ENCODE assay signal across 8 cellular contexts in genomic region chr20:63625771-63626423, GRCh38. TPM values are rescaled to one million over a fixed set of nuclear protein-coding genes. Genes with fewer than 3 reads are reported as not detected.
A peak's percentile ranks its signal among the peaks of the same experiment; 100 is the strongest.
DNase-seq lines count a peak whose midpoint lies in the region; ATAC-seq and TF ChIP-seq lines count a peak whose summit lies in the region.

No MANE protein-coding gene starts in this region.

- no peaks in the 10 kb centered on the region for H3K27me3 Mint-ChIP-seq in CD4-positive, alpha-beta memory T cell
- H3K27me3 Mint-ChIP-seq in activated T-helper 17 cell treated with anti-CD3 and anti-CD28 coated beads, Interleukin-2, amount 50 U/mL, for 72 hours, result no peaks in the 10 kb centered on the region

- ATAC-seq in HG03280 (IDR thresholded peaks at IDR 0.05; ENCODE audit: unreplicated experiment) (peak; percentile 26), foreskin keratinocyte (no peak)
- no peak for ATAC-seq in activated T-helper 17 cell treated with anti-CD3 and anti-CD28 coated beads, Interleukin-2, amount 50 U/mL, for 72 hours (replicated peaks)

- TF ChIP-seq CTCF in foreskin keratinocyte (conservative IDR thresholded peaks at IDR 0.05), result no peak

- H3K27ac Mint-ChIP-seq in CD4-positive, alpha-beta memory T cell, result peak overlapping the region; percentile 87 to 95 (median 93)
- peak overlapping the region; percentile 92 for H3K27ac Mint-ChIP-seq in activated T-helper 17 cell treated with anti-CD3 and anti-CD28 coated beads, Interleukin-2, amount 50 U/mL, for 72 hours

- H3K4me3 Mint-ChIP-seq in CD4-positive, alpha-beta memory T cell, result peak overlapping the region; percentile 71 to 83 (median 80)
- H3K4me3 Mint-ChIP-seq in activated T-helper 17 cell treated with anti-CD3 and anti-CD28 coated beads, Interleukin-2, amount 50 U/mL, for 72 hours, result peak overlapping the region; percentile 87

- intact Hi-C loops in CD4-positive, alpha-beta memory T cell (cut with micrococcal nuclease), result loop anchor here (5.0 kb wide), 1 partner anchor 74 kb away; the partner anchor contains the start of gene FNDC11

- peaks cover 24 to 50% (median 36%) of the 10 kb centered on the region in 4 donors for H3K4me1 Mint-ChIP-seq in CD4-positive, alpha-beta memory T cell
- peaks cover 18% of the 10 kb centered on the region for H3K4me1 Mint-ChIP-seq in activated T-helper 17 cell treated with anti-CD3 and anti-CD28 coated beads, Interleukin-2, amount 50 U/mL, for 72 hours

- H3K27me3 ChIP-seq in CD4-positive, alpha-beta memory T cell (ENCODE audit: insufficient read depth, low read length), result no peaks in the 10 kb centered on the region
- H3K27me3 ChIP-seq in foreskin keratinocyte (no peaks in the 10 kb centered on the region), rectal smooth muscle tissue (ENCODE audit: control insufficient read depth, insufficient read depth, low read length) (no peaks in the 10 kb centered on the region)

- POLR2A ChIA-PET in CD4-positive, alpha-beta memory T cell (lab: Charles Lee; ENCODE audit: partially characterized antibody), result interaction anchor here (0.9 to 19.3 kb wide), 11 partner anchors 10 to 331 kb away, joined by 3 to 658 read pairs (median 6); partner anchors contain the start of genes LIME1, RTEL1, SLC2A4RG and STMN3

- H3K9me3 ChIP-seq in CD4-positive, alpha-beta memory T cell (ENCODE audit: control insufficient read depth in 1 of 2, low read length in 2 of 2), result no peaks in the 10 kb centered on the region

- peak in 1 of 5 donors; percentile 32 for DNase-seq in CD4-positive, alpha-beta memory T cell
- DNase-seq in foreskin keratinocyte (peak in 1 of 2 donors; percentile 4), NCI-H69 (lab: John Stamatoyannopoulos, UW) (no peak), amniotic stem cell (lab: John Stamatoyannopoulos, UW) (no peak), medulla oblongata (ENCODE audit: extremely low spot score) (no peak)

- peak overlapping the region; percentile 47 to 57 for H3K4me3 ChIP-seq in CD4-positive, alpha-beta memory T cell (ENCODE audit: low read length in 2 of 2)
- peak overlapping the region; percentile 81 for H3K4me3 ChIP-seq in rectal smooth muscle tissue (ENCODE audit: low read length)

- CTCF ChIA-PET in CD4-positive, alpha-beta memory T cell (lab: Charles Lee; ENCODE audit: partially characterized antibody), result interaction anchor here (1.8 to 3.1 kb wide), 2 partner anchors 10 to 16 kb away, joined by 5 to 11 read pairs; no protein-coding TSS in a partner anchor

- H3K9me3 Mint-ChIP-seq in CD4-positive, alpha-beta memory T cell, result peaks cover 0 to 2% (median 0%) of the 10 kb centered on the region in 8 donors
- H3K9me3 Mint-ChIP-seq in activated T-helper 17 cell treated with anti-CD3 and anti-CD28 coated beads, Interleukin-2, amount 50 U/mL, for 72 hours, result no peaks in the 10 kb centered on the region

- peak overlapping the region; percentile 91 for H3K27ac ChIP-seq in CD4-positive, alpha-beta memory T cell (ENCODE audit: low read depth, low read length)
- peak overlapping the region; percentile 55 for H3K27ac ChIP-seq in foreskin keratinocyte
- H3K27ac ChIP-seq in rectal smooth muscle tissue (ENCODE audit: low read depth, low read length), result peak overlapping the region; percentile 95

- H3K36me3 ChIP-seq in CD4-positive, alpha-beta memory T cell (ENCODE audit: insufficient read depth, low read length), result no peaks in the 10 kb centered on the region
- H3K36me3 ChIP-seq in rectal smooth muscle tissue (ENCODE audit: control insufficient read depth, insufficient read depth, low read length), result no peaks in the 10 kb centered on the region

- peaks cover 5 to 28% of the 10 kb centered on the region in 2 donors for H3K36me3 Mint-ChIP-seq in CD4-positive, alpha-beta memory T cell
- peaks cover 27% of the 10 kb centered on the region for H3K36me3 Mint-ChIP-seq in activated T-helper 17 cell treated with anti-CD3 and anti-CD28 coated beads, Interleukin-2, amount 50 U/mL, for 72 hours (ENCODE audit: low read depth)

- peak overlapping the region; percentile 80 for H3K9ac ChIP-seq in rectal smooth muscle tissue (ENCODE audit: low read length)

- peaks cover 30% of the 10 kb centered on the region for H3K4me1 ChIP-seq in CD4-positive, alpha-beta memory T cell (ENCODE audit: insufficient read depth, low read length)
- H3K4me1 ChIP-seq in foreskin keratinocyte (peaks cover 5% of the 10 kb centered on the region), rectal smooth muscle tissue (ENCODE audit: control insufficient read depth, insufficient read depth, low read length) (no peaks in the 10 kb centered on the region)

RNA-seq across cellular contexts. Expression of gene GMEB2, which starts 1.0 kb away (rescaled TPM):
- 10 to 100 TPM; 24.4 to 26.4 TPM for total RNA-seq in CD4-positive, alpha-beta memory T cell
- 10 to 100 TPM in 1 of 2 donors, 1 to 10 TPM in 1; 4.5 to 16.6 TPM for polyA plus RNA-seq in CD4-positive, alpha-beta memory T cell
- total RNA-seq in activated T-helper 17 cell treated with anti-CD3 and anti-CD28 coated beads, Interleukin-2, amount 50 U/mL, for 72 hours, result 10 to 100 TPM; 11.5 to 19.6 TPM
- total RNA-seq in foreskin keratinocyte, result 10.3 and 11.2 TPM in 2 replicates
- polyA plus RNA-seq in foreskin keratinocyte, result 6.9 and 7.2 TPM in 2 replicates

RNA-seq across cellular contexts. Expression of gene STMN3, which starts 27.3 kb away (rescaled TPM):
- 100 to 1,000 TPM; 110 to 120 TPM for total RNA-seq in CD4-positive, alpha-beta memory T cell
- 10 to 100 TPM; 18.9 to 30.5 TPM for polyA plus RNA-seq in CD4-positive, alpha-beta memory T cell
- 10 to 100 TPM; 15.1 to 24.7 TPM for total RNA-seq in activated T-helper 17 cell treated with anti-CD3 and anti-CD28 coated beads, Interleukin-2, amount 50 U/mL, for 72 hours
- total RNA-seq in foreskin keratinocyte, result 2.0 and 9.6 TPM in 2 replicates
- polyA plus RNA-seq in foreskin keratinocyte, result 2.4 and 11.2 TPM in 2 replicates

RNA-seq across cellular contexts. Expression of gene RTEL1, which starts 32.2 kb away (rescaled TPM):
- total RNA-seq in CD4-positive, alpha-beta memory T cell, result 10 to 100 TPM; 30.9 to 36.0 TPM
- polyA plus RNA-seq in CD4-positive, alpha-beta memory T cell, result 1 to 10 TPM; 1.3 to 5.4 TPM
- total RNA-seq in activated T-helper 17 cell treated with anti-CD3 and anti-CD28 coated beads, Interleukin-2, amount 50 U/mL, for 72 hours, result 10 to 100 TPM; 41.8 to 51.8 TPM
- 17.6 and 20.7 TPM in 2 replicates for total RNA-seq in foreskin keratinocyte
- 14.2 and 15.5 TPM in 2 replicates for polyA plus RNA-seq in foreskin keratinocyte

RNA-seq across cellular contexts. Expression of gene HELZ2, which starts 51.9 kb away (rescaled TPM):
- 10 to 100 TPM; 39.6 to 45.4 TPM for total RNA-seq in CD4-positive, alpha-beta memory T cell
- 1 to 10 TPM; 2.0 to 6.4 TPM for polyA plus RNA-seq in CD4-positive, alpha-beta memory T cell
- 10 to 100 TPM in 1 of 2 donors, 1 to 10 TPM in 1; 8.2 to 12.6 TPM for total RNA-seq in activated T-helper 17 cell treated with anti-CD3 and anti-CD28 coated beads, Interleukin-2, amount 50 U/mL, for 72 hours
- total RNA-seq in foreskin keratinocyte, result 65.5 and 84.8 TPM in 2 replicates
- 13.0 and 13.6 TPM in 2 replicates for polyA plus RNA-seq in foreskin keratinocyte

Comparison
In these comparisons a context has a peak if more than half of its experiments do, and no peak if none do; other contexts are left out.
1. RNA of gene STMN3, which starts 27.3 kb away (total RNA-seq): 110 to 120 TPM in CD4-positive, alpha-beta memory T cell; 15.1 to 24.7 TPM in activated T-helper 17 cell treated with anti-CD3 and anti-CD28 coated beads, Interleukin-2, amount 50 U/mL, for 72 hours and 2.0 to 9.6 TPM in foreskin keratinocyte; every median in the first group is over 4 times any median in the second.
2. Peak in every context shown above with its lines, with median percentiles within 50 percentile points of each other: H3K27ac ChIP-seq.